In the genomic region with DNA sequence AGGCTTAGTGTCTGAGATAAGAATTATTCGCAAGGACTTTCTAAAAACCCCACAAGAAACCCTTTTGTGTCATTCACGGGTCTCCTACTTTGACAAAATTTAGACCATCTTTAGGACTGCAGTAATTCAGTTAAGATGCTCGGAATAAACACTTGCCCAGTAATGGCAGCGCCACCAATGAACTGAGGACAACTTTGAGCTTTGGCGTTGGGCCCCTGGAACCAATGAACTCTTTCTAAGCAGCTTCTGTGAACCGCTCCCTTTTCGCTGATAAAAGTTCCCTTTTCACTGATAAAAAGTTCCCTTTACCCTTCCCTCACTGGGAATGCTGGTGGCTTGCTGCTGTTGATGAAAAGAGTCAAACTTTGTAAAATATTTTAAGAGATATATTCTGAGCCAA, we compare ENCODE assay signal across 12 cellular contexts. TPM values are rescaled to one million over a fixed set of nuclear protein-coding genes. Genes with fewer than 3 reads are reported as not detected.
A peak's percentile ranks its signal among the peaks of the same experiment; 100 is the strongest.
DNase-seq lines count a peak whose midpoint lies in the region; ATAC-seq, FAIRE-seq and TF ChIP-seq lines count a peak whose summit lies in the region.
"Had no signal": no experiment of that assay in that cellular context is flagged by ENCODE, and none has a peak within 500 bp of the region (broad histone marks: within the 10 kb centered on the region; RNA-seq: fewer than 3 reads in every experiment).

No MANE protein-coding gene starts in this region.

- H3K4ac ChIP-seq in IMR-90 (ENCODE audit: low read depth, low read length), result no peak overlapping the region

- peak overlapping the region; percentile 99; the same call in 1 of the 2 replicates for H3K4me3 ChIP-seq in AG04449 (ENCODE audit: low read depth, low read length)
- no peak overlapping the region for H3K4me3 ChIP-seq in IMR-90 (ENCODE audit: insufficient read depth, low read depth, low read length)
- no peak overlapping the region for H3K4me3 ChIP-seq in body of pancreas

- H2BK5ac ChIP-seq in IMR-90 (ENCODE audit: low read depth, low read length, poor library complexity, severe bottlenecking), result no peak overlapping the region

- H3K4me3 Mint-ChIP-seq in naive B cell, result peak overlapping the region in 6 of 8 donors; percentile 76 to 97 (median 95)

- no peak overlapping the region for H3K56ac ChIP-seq in IMR-90 (ENCODE audit: extremely low read depth, insufficient read depth, low read length)

- no peak overlapping the region for H2AFZ ChIP-seq in IMR-90 (replicated peaks; ENCODE audit: low read length, poor library complexity)

- H3K9ac ChIP-seq in IMR-90 (ENCODE audit: low read depth, low read length), result no peak overlapping the region

- no peak for FAIRE-seq in GM12891 (lab: Jason Lieb, UNC)
- FAIRE-seq: H54, small intestine had no signal

- H3K9me1 ChIP-seq in IMR-90 (ENCODE audit: insufficient read depth, low read length), result no peaks in the 10 kb centered on the region

- TF ChIP-seq CTCF in AG04449 (IDR thresholded peaks at IDR 0.05; ENCODE audit: insufficient read depth, low read length, missing control alignments) (no peak), IMR-90 (conservative IDR thresholded peaks at IDR 0.05; ENCODE audit: low read depth, low read length) (no peak), body of pancreas (IDR thresholded peaks at IDR 0.05) (no peak)

- H2BK20ac ChIP-seq in IMR-90 (ENCODE audit: low read depth, low read length), result no peak overlapping the region

- no peak overlapping the region for H3K14ac ChIP-seq in IMR-90 (replicated peaks; ENCODE audit: low read depth, low read length)

- H3K4me1 Mint-ChIP-seq in naive B cell, result peaks cover 12 to 27% (median 27%) of the 10 kb centered on the region in 3 donors

- no peaks in the 10 kb centered on the region for H3K9me3 Mint-ChIP-seq in naive B cell

- no peak overlapping the region for H2BK15ac ChIP-seq in IMR-90 (ENCODE audit: low read depth, low read length)

- TF ChIP-seq POLR2A in IMR-90 (IDR thresholded peaks at IDR 0.05; ENCODE audit: low read depth, low read length), result no peak
- TF ChIP-seq POLR2A in body of pancreas (IDR thresholded peaks at IDR 0.05), result no peak
- no peak for TF ChIP-seq POLR2A in GM12891 (IDR thresholded peaks at IDR 0.05; ENCODE audit: low read depth, low read length)

- no peaks in the 10 kb centered on the region for H3K27me3 Mint-ChIP-seq in naive B cell

- no peak overlapping the region for H4K8ac ChIP-seq in IMR-90 (ENCODE audit: low read depth in 2 of 2, low read length in 2 of 2)

- H4K20me1 ChIP-seq in IMR-90 (ENCODE audit: insufficient read depth, low read length), result no peaks in the 10 kb centered on the region

- TF ChIP-seq RAD21 in IMR-90 (IDR thresholded peaks at IDR 0.05; ENCODE audit: low read length), result no peak

- no peak overlapping the region for H2BK120ac ChIP-seq in IMR-90 (ENCODE audit: low read depth, low read length)

- H3K36me3 ChIP-seq in IMR-90 (ENCODE audit: control insufficient read depth, insufficient read depth, low read length) (peaks cover 13% of the 10 kb centered on the region), body of pancreas (replicated peaks in 1 of 2; ENCODE audit: insufficient read depth in 1 of 2, low read depth in 2 of 2) (peaks cover 0 to 4% of the 10 kb centered on the region in 2 donors)

- peaks cover 11 to 32% of the 10 kb centered on the region in 2 experiments; a peak in 3 of 4 replicates for H3K79me1 ChIP-seq in IMR-90 (ENCODE audit: low read depth in 1 of 2, low read length in 2 of 2)

- H4K5ac ChIP-seq in IMR-90 (ENCODE audit: low read depth, low read length), result no peak overlapping the region

- peak overlapping the region; percentile 72 for H3K4me2 ChIP-seq in IMR-90 (ENCODE audit: low read depth, low read length)

- no peak overlapping the region for H2AK5ac ChIP-seq in IMR-90 (ENCODE audit: low read depth, low read length)

- intact Hi-C loops in IMR-90 (cut with micrococcal nuclease) (no loop called here), body of pancreas (cut with DNase I) (no loop called here)

- POLR2A ChIA-PET in AG04449 (lab: Yijun Ruan, JAX), result interaction anchor here (1.0 to 1.1 kb wide), 2 partner anchors 26 to 28 kb away, joined by 3 to 4 read pairs; a partner anchor contains a TSS
- POLR2A ChIA-PET in IMR-90 (lab: Charles Lee; ENCODE audit: unreplicated experiment), result no interaction called here

- no peak overlapping the region for H4K91ac ChIP-seq in IMR-90 (ENCODE audit: insufficient read depth, low read depth, low read length)

- WGBS in IMR-90 (ENCODE audit: extremely low coverage in 2 of 2, insufficient read length in 1 of 2), 2 experiments, result no CpG with 5 or more reads among the region's 7 CpGs
- 81 to 84% methylated on average over 7 of the region's 7 CpGs for WGBS in body of pancreas, 2 donors

- no peaks in the 10 kb centered on the region for H3K9me3 ChIP-seq in IMR-90 (ENCODE audit: control insufficient read depth, insufficient read depth, low read length)
- no peaks in the 10 kb centered on the region for H3K9me3 ChIP-seq in body of pancreas

- H3K27ac ChIP-seq in IMR-90 (ENCODE audit: insufficient read depth, low read length) (no peak overlapping the region), body of pancreas (peak overlapping the region in 3 of 4 donors; percentile 85 to 93 (median 93))

- no peak overlapping the region for H2AK9ac ChIP-seq in IMR-90 (replicated peaks; ENCODE audit: low read depth, low read length, poor library complexity)

- no TSS peak for BruUV-seq in IMR-90 (replicated peaks; lab: Mats Ljungman, UMichigan)

- CTCF ChIA-PET in AG04449 (lab: Yijun Ruan, JAX) (interaction anchor here (1.4 to 2.1 kb wide), 2 partner anchors 9 to 21 kb away, joined by 11 read pairs; no protein-coding TSS in a partner anchor), IMR-90 (lab: Yijun Ruan, JAX) (interaction anchor here (1.1 kb wide), 1 partner anchor 9 kb away, joined by 3 read pairs; no protein-coding TSS in a partner anchor)

- ATAC-seq in IMR-90 (ENCODE audit: low read depth), result no peak
- ATAC-seq in body of pancreas, result no peak
- no peak for ATAC-seq in naive B cell (ENCODE audit: low read depth in 2 of 2)
- no peak for ATAC-seq in HG02938 (IDR thresholded peaks at IDR 0.05; ENCODE audit: unreplicated experiment)

- DNase-seq in AG04449 (ENCODE audit: low read depth, low spot score) (no peak), IMR-90 (no peak), body of pancreas (no peak), naive B cell (no peak), GM12891 (ENCODE audit: insufficient read length, low spot score) (no peak), activated gamma-delta T cell (lab: John Stamatoyannopoulos, UW) (no peak), cerebellar nuclear complex (lab: John Stamatoyannopoulos, UW) (no peak)
- DNase-seq: activated CD8-positive, alpha-beta memory T cell treated with anti-CD3 and anti-CD28 coated beads, Interleukin-2, amount 50 U/mL, for 48 hours; small intestine; T-helper 9 cell had no signal

- H3K27me3 ChIP-seq in IMR-90 (ENCODE audit: control insufficient read depth, insufficient read depth, low read length) (no peaks in the 10 kb centered on the region), body of pancreas (no peaks in the 10 kb centered on the region)

- dilution Hi-C loops in IMR-90 (cut with HindIII; ENCODE audit: low sequenced_read_pairs, unreplicated experiment), result no loop called here

- H3K36me3 Mint-ChIP-seq in naive B cell, result peaks cover 0 to 8% of the 10 kb centered on the region in 2 donors

- peak overlapping the region in 1 of 6 donors; percentile 92 for H3K27ac Mint-ChIP-seq in naive B cell

- H3K4me1 ChIP-seq in IMR-90 (ENCODE audit: control insufficient read depth, insufficient read depth, low read length) (peaks cover 3% of the 10 kb centered on the region), body of pancreas (peaks cover 23% of the 10 kb centered on the region)

- H3K23ac ChIP-seq in IMR-90 (ENCODE audit: low read depth, low read length), result no peak overlapping the region

- H3K18ac ChIP-seq in IMR-90 (ENCODE audit: low read depth, low read length), result no peak overlapping the region

- in situ Hi-C loops in IMR-90 (cut with MboI; ENCODE audit: low sequenced_read_pairs), result no loop called here

TF ChIP-seq in GM12891, 5 proteins besides CTCF, POLR2A, EP300 and RAD21 (continues in another document):
- TF ChIP-seq TAF1 (IDR thresholded peaks at IDR 0.05; ENCODE audit: low read depth, low read length), result no peak

RNA-seq across cellular contexts. Expression of a gene that starts 1.4 kb away (rescaled TPM):
- total RNA-seq in IMR-90 (2012; rRNA removed) (48.9 TPM in 2 replicates), body of pancreas (10 to 100 TPM; 65.9 to 68.7 TPM)
- polyA plus RNA-seq in IMR-90 (2012; rRNA removed) (95.4 and 121 TPM in 2 replicates), naive B cell (ENCODE audit: low read depth in 6 of 6) (100 to 1,000 TPM in 5 of 6 donors, 10 to 100 TPM in 1; 98.2 to 211 (median 121) TPM)
- polyA plus RNA-seq in IMR-90 (2012; cell fraction: cytosol; rRNA removed), result 115 and 152 TPM in 2 replicates
- polyA plus RNA-seq in IMR-90 (2012; cell fraction: nucleus; rRNA removed; ENCODE audit: low replicate concordance), result 146 and 244 TPM in 2 replicates
- 46.6 TPM for polyA plus RNA-seq in GM12891 (2012; ENCODE audit: low read depth, missing spikeins)

RNA-seq across cellular contexts. Expression of a gene that starts 7.4 kb away (rescaled TPM):
- 4.3 and 4.7 TPM in 2 replicates for total RNA-seq in IMR-90 (2012; rRNA removed)
- polyA plus RNA-seq in IMR-90 (2012; rRNA removed), result 13.0 and 15.4 TPM in 2 replicates
- polyA plus RNA-seq in IMR-90 (2012; cell fraction: cytosol; rRNA removed), result 20.6 and 27.3 TPM in 2 replicates
- polyA plus RNA-seq in IMR-90 (2012; cell fraction: nucleus; rRNA removed; ENCODE audit: low replicate concordance), result 46.8 and 78.0 TPM in 2 replicates
- total RNA-seq in body of pancreas, result 10 to 100 TPM; 10.9 to 71.2 TPM
- polyA plus RNA-seq in naive B cell (ENCODE audit: low read depth in 6 of 6), result 10 to 100 TPM in 4 of 6 donors, 1 to 10 TPM in 2; 8.7 to 20.1 (median 13.1) TPM
- polyA plus RNA-seq in GM12891 (2012; ENCODE audit: low read depth, missing spikeins), result 12.0 TPM

RNA-seq across cellular contexts. Expression of a gene that starts 28.0 kb away (rescaled TPM):
- total RNA-seq in IMR-90 (2012; rRNA removed) (306 and 330 TPM in 2 replicates), body of pancreas (100 to 1,000 TPM; 158 to 203 TPM)
- polyA plus RNA-seq in IMR-90 (2012; rRNA removed) (1,099 and 1,100 TPM in 2 replicates), naive B cell (ENCODE audit: low read depth in 6 of 6) (100 to 1,000 TPM; 412 to 563 (median 456) TPM)
- 570 and 893 TPM in 2 replicates for polyA plus RNA-seq in IMR-90 (2012; cell fraction: cytosol; rRNA removed)
- polyA plus RNA-seq in IMR-90 (2012; cell fraction: nucleus; rRNA removed; ENCODE audit: low replicate concordance), result 435 and 685 TPM in 2 replicates
- polyA plus RNA-seq in GM12891 (2012; ENCODE audit: low read depth, missing spikeins), result 202 TPM

RNA-seq across cellular contexts. Expression of a gene that starts 29.5 kb away (rescaled TPM):
- total RNA-seq in IMR-90 (2012; rRNA removed), result 465 and 524 TPM in 2 replicates
- polyA plus RNA-seq in IMR-90 (2012; rRNA removed), result 548 and 630 TPM in 2 replicates
- polyA plus RNA-seq in IMR-90 (2012; cell fraction: cytosol; rRNA removed), result 522 and 1,067 TPM in 2 replicates
- 571 and 1,090 TPM in 2 replicates for polyA plus RNA-seq in IMR-90 (2012; cell fraction: nucleus; rRNA removed; ENCODE audit: low replicate concordance)
- 100 to 1,000 TPM; 210 to 216 TPM for total RNA-seq in body of pancreas
- 100 to 1,000 TPM; 190 to 350 (median 220) TPM for polyA plus RNA-seq in naive B cell (ENCODE audit: low read depth in 6 of 6)
- polyA plus RNA-seq in GM12891 (2012; ENCODE audit: low read depth, missing spikeins), result 202 TPM

RNA-seq across cellular contexts. Expression of a gene that starts 39.2 kb away (rescaled TPM):
- total RNA-seq in IMR-90 (2012; rRNA removed), result 1.1 and 1.4 TPM in 2 replicates
- polyA plus RNA-seq in IMR-90 (2012; rRNA removed), result 1.7 and 2.6 TPM in 2 replicates
- 1.5 and 2.6 TPM in 2 replicates for polyA plus RNA-seq in IMR-90 (2012; cell fraction: cytosol; rRNA removed)
- polyA plus RNA-seq in IMR-90 (2012; cell fraction: nucleus; rRNA removed; ENCODE audit: low replicate concordance), result 2.1 and 4.8 TPM in 2 replicates
- 1 to 10 TPM in 1 of 2 donors, under 1 TPM in 1; 0.33 to 1.6 TPM for total RNA-seq in body of pancreas
- polyA plus RNA-seq in naive B cell (ENCODE audit: low read depth in 6 of 6), result not detected
- polyA plus RNA-seq in GM12891 (2012; ENCODE audit: low read depth, missing spikeins), result 0.15 TPM
